8 cellular contexts compared by ENCODE assay signal in genomic region chr3:160006282-160007163, GRCh38. TPM values are rescaled to one million over a fixed set of nuclear protein-coding genes. Genes with fewer than 3 reads are reported as not detected.
DNase-seq lines count a peak whose midpoint lies in the region; ATAC-seq and TF ChIP-seq lines count a peak whose summit lies in the region.

No MANE protein-coding gene starts in this region.

- ATAC-seq in natural killer cell = peak in 1 of 3 donors; percentile 46
- ATAC-seq in natural killer cell treated with Interleukin-12 subunit alpha and Interleukin-12 subunit beta and Interleukin-15 and Interleukin-18, amount 100 ng/mL, for 72 hours = no peak
- peak; percentile 90 for ATAC-seq in HCT116

- no peaks in the 10 kb centered on the region for H3K27me3 ChIP-seq in HCT116 (ENCODE audit: insufficient read depth, low read length)

- H3K4me1 Mint-ChIP-seq in natural killer cell = no peaks in the 10 kb centered on the region
- H3K4me1 Mint-ChIP-seq in natural killer cell treated with Interleukin-12 subunit alpha and Interleukin-12 subunit beta and Interleukin-15 and Interleukin-18, amount 100 ng/mL, for 72 hours (ENCODE audit: low read depth in 2 of 2) = peaks cover 0 to 4% of the 10 kb centered on the region in 2 donors

- H3K27ac ChIP-seq in HCT116 (ENCODE audit: low read depth, low read length) = no peak overlapping the region

- peak overlapping the region; percentile 50 for H2AFZ ChIP-seq in HCT116 (ENCODE audit: low read depth, low read length, poor library complexity, severe bottlenecking)

- CTCF ChIA-PET in HCT116 (lab: Charles Lee) = interaction anchor here (0.9 to 6.1 kb wide), 26 partner anchors 8 to 746 kb away, joined by 3 to 154 read pairs (median 5); partner anchors contain the start of genes IL12A and TRIM59

- intact Hi-C loops in natural killer cell (cut with micrococcal nuclease) = no loop called here
- intact Hi-C loops in HCT116 (cut with micrococcal nuclease) = loop anchor here (1.0 to 10.0 kb wide), 5 partner anchors 122 to 1162 kb away; no protein-coding TSS in a partner anchor

- H3K9me3 Mint-ChIP-seq in natural killer cell = no peaks in the 10 kb centered on the region
- H3K9me3 Mint-ChIP-seq in natural killer cell treated with Interleukin-12 subunit alpha and Interleukin-12 subunit beta and Interleukin-15 and Interleukin-18, amount 100 ng/mL, for 72 hours = no peaks in the 10 kb centered on the region

- TF ChIP-seq RAD21 in HCT116 (IDR thresholded peaks at IDR 0.05; ENCODE audit: low read depth) = peak; percentile 92

- no peak for TF ChIP-seq POLR2A in HCT116 (IDR thresholded peaks at IDR 0.05; ENCODE audit: borderline replicate concordance, extremely low read depth, insufficient read depth, insufficient read length)

- no peak overlapping the region for H3K4me3 Mint-ChIP-seq in natural killer cell
- H3K4me3 Mint-ChIP-seq in natural killer cell treated with Interleukin-12 subunit alpha and Interleukin-12 subunit beta and Interleukin-15 and Interleukin-18, amount 100 ng/mL, for 72 hours = no peak overlapping the region

- RAD21 ChIA-PET in HCT116 (lab: Charles Lee; ENCODE audit: low non-redundant PET in 1 of 2, low total read pairs in 2 of 2, uncharacterized antibody in 2 of 2, unreplicated experiment in 2 of 2) = interaction anchor here (0.6 to 1.9 kb wide), 7 partner anchors 18 to 188 kb away, joined by 3 to 6 read pairs (median 4); partner anchors contain the start of genes IL12A (in 1 of the 2) and SCHIP1 (in 1 of the 2)

- no peak overlapping the region for H3K4me3 ChIP-seq in HCT116 (replicated peaks in 1 of 2; ENCODE audit: low read depth in 1 of 2, low read length in 2 of 2)

- H4K20me1 ChIP-seq in HCT116 (ENCODE audit: insufficient read depth) = no peaks in the 10 kb centered on the region

- H3K9me3 ChIP-seq in HCT116 (ENCODE audit: control insufficient read depth in 1 of 2, insufficient read depth in 1 of 2, low read depth in 1 of 2, low read length in 2 of 2) = no peaks in the 10 kb centered on the region

- 0 out of 2 replicates have a peak overlapping the region, but pooled peaks have one; percentile 1 for H3K4me2 ChIP-seq in HCT116 (ENCODE audit: low read length)

- no peak overlapping the region for H3K27ac Mint-ChIP-seq in natural killer cell
- H3K27ac Mint-ChIP-seq in natural killer cell treated with Interleukin-12 subunit alpha and Interleukin-12 subunit beta and Interleukin-15 and Interleukin-18, amount 100 ng/mL, for 72 hours = no peak overlapping the region

- no peaks in the 10 kb centered on the region for H3K36me3 ChIP-seq in HCT116 (ENCODE audit: control insufficient read depth in 1 of 2, insufficient read depth in 2 of 2, low read length in 2 of 2)

- POLR2A ChIA-PET in HCT116 (lab: Charles Lee) = interaction anchor here (0.8 to 1.3 kb wide), 5 partner anchors 11 to 177 kb away, joined by 3 read pairs; no protein-coding TSS in a partner anchor

- H3K4me1 ChIP-seq in HCT116 (ENCODE audit: control insufficient read depth in 1 of 2, insufficient read depth in 2 of 2, low read length in 2 of 2) = peaks cover 0 to 3% of the 10 kb centered on the region in 2 experiments; a peak in 2 of 4 replicates

- TF ChIP-seq CTCF in natural killer cell (IDR thresholded peaks at IDR 0.05) = peak; percentile 20
- TF ChIP-seq CTCF in HCT116 (IDR thresholded peaks at IDR 0.05 in 2 of 3, conservative IDR thresholded peaks at IDR 0.05 in 1 of 3; ENCODE audit: borderline replicate concordance in 1 of 3, insufficient read depth in 1 of 3, low read depth in 2 of 3, low read length in 2 of 3) = peak; percentile 84 to 93 (median 90)

- no TSS peak for BruUV-seq in HCT116 (replicated peaks; lab: Mats Ljungman, UMichigan)

- H3K9me2 ChIP-seq in HCT116 (ENCODE audit: insufficient read depth) = no peaks in the 10 kb centered on the region

- no peaks in the 10 kb centered on the region for H3K27me3 Mint-ChIP-seq in natural killer cell (ENCODE audit: low read depth in 2 of 2)
- no peaks in the 10 kb centered on the region for H3K27me3 Mint-ChIP-seq in natural killer cell treated with Interleukin-12 subunit alpha and Interleukin-12 subunit beta and Interleukin-15 and Interleukin-18, amount 100 ng/mL, for 72 hours

- no peaks in the 10 kb centered on the region for H3K79me2 ChIP-seq in HCT116 (ENCODE audit: insufficient read depth, low read length)

- H3K36me3 Mint-ChIP-seq in natural killer cell = no peaks in the 10 kb centered on the region
- H3K36me3 Mint-ChIP-seq in natural killer cell treated with Interleukin-12 subunit alpha and Interleukin-12 subunit beta and Interleukin-15 and Interleukin-18, amount 100 ng/mL, for 72 hours = no peaks in the 10 kb centered on the region

- no peak for DNase-seq in natural killer cell
- no peak for DNase-seq in natural killer cell treated with Interleukin-12 subunit alpha and Interleukin-12 subunit beta and Interleukin-15 and Interleukin-18, amount 100 ng/mL, for 72 hours (ENCODE audit: low spot score)
- DNase-seq in HCT116 (ENCODE audit: low read depth, low spot score) = peak; percentile 73
- DNase-seq in NCI-H146 treated with DMSO at 0.1 percent for 48 hours (lab: John Stamatoyannopoulos, UW; ENCODE audit: unreplicated experiment) = peak; percentile 76
- DNase-seq in T1000 (lab: John Stamatoyannopoulos, UW) = peak; percentile 35
- peak; percentile 85 for DNase-seq in fibroblast of peridontal ligament (ENCODE audit: extremely low read depth)
- DNase-seq in occipital lobe (lab: John Stamatoyannopoulos, UW) = peak; percentile 23
- no peak for DNase-seq in stimulated activated CD4-positive, alpha-beta T cell treated with anti-CD3 and anti-CD28 coated beads, Interleukin-1b, Interleukin-23, amount 100 ng/mL, for 48 hours

- no peak overlapping the region for H3K9ac ChIP-seq in HCT116 (ENCODE audit: low read length)

TF ChIP-seq in HCT116, 20 proteins besides CTCF, POLR2A, EP300 and RAD21:
- TF ChIP-seq ZFX (IDR thresholded peaks at IDR 0.05) (no peak), YY1 (IDR thresholded peaks at IDR 0.05; ENCODE audit: extremely low read depth, insufficient replicate concordance, low read depth, low read length) (peak; percentile 32)

RNA-seq across cellular contexts. Expression of gene IL12A, which starts 17.9 kb away (rescaled TPM):
- 1 to 10 TPM; 1.2 to 3.3 (median 2.4) TPM for total RNA-seq in natural killer cell
- total RNA-seq in natural killer cell treated with Interleukin-12 subunit alpha and Interleukin-12 subunit beta and Interleukin-15 and Interleukin-18, amount 100 ng/mL, for 72 hours = 1 to 10 TPM in 1 of 2 donors, under 1 TPM in 1; 0.31 to 1.5 TPM
- total RNA-seq in HCT116 (2021; ENCODE audit: unreplicated experiment) = 2.8 TPM
- polyA plus RNA-seq in HCT116 (2012) = 0.95 and 1.1 TPM in 2 replicates
- 0.47 TPM for total RNA-seq in occipital lobe

Comparison
In these comparisons a context has a peak if more than half of its experiments do, and no peak if none do; other contexts are left out.
1. DNase-seq: peak in HCT116 (single experiment), NCI-H146 treated with DMSO at 0.1 percent for 48 hours (single experiment), T1000 (single experiment), fibroblast of peridontal ligament (single experiment) and occipital lobe (single experiment); none in natural killer cell (single experiment), natural killer cell treated with Interleukin-12 subunit alpha and Interleukin-12 subunit beta and Interleukin-15 and Interleukin-18, amount 100 ng/mL, for 72 hours (single experiment) and stimulated activated CD4-positive, alpha-beta T cell treated with anti-CD3 and anti-CD28 coated beads, Interleukin-1b, Interleukin-23, amount 100 ng/mL, for 48 hours (single experiment).